In genomic region chr15:89613031-89613430, GRCh38 we compare ENCODE assay signal across 1 cellular context.
TF ChIP-seq lines count a peak whose summit lies in the region.

No MANE protein-coding gene starts in this region.

TF ChIP-seq in K562, 482 proteins besides CTCF, POLR2A, EP300 and RAD21 (continued from another document):
- TF ChIP-seq RNF219 (CRISPR knock-in tag; IDR thresholded peaks at IDR 0.05): no peak
- TF ChIP-seq PHF21A (IDR thresholded peaks at IDR 0.05; ENCODE audit: borderline replicate concordance, low read depth): no peak
- no peak for TF ChIP-seq ZNF830 (CRISPR knock-in tag; IDR thresholded peaks at IDR 0.05)
- no peak for TF ChIP-seq KLF6 (CRISPR knock-in tag; IDR thresholded peaks at IDR 0.05; ENCODE audit: borderline replicate concordance)
- no peak for TF ChIP-seq SMARCC2 (IDR thresholded peaks at IDR 0.05; ENCODE audit: low read depth)
- no peak for TF ChIP-seq ZNF431 (CRISPR knock-in tag; IDR thresholded peaks at IDR 0.05)
- no peak for TF ChIP-seq MXI1 (IDR thresholded peaks at IDR 0.05; ENCODE audit: low read depth, low read length)
- TF ChIP-seq BMI1 (IDR thresholded peaks at IDR 0.05; ENCODE audit: low read length): no peak
- TF ChIP-seq NR0B1 (IDR thresholded peaks at IDR 0.05; ENCODE audit: partially characterized antibody): no peak
